Comparison of ENCODE assay signal across 11 cellular contexts in genomic region chr1:179017383-179018326, GRCh38. TPM values are rescaled to one million over a fixed set of nuclear protein-coding genes. Genes with fewer than 3 reads are reported as not detected.
DNase-seq lines count a peak whose midpoint lies in the region; ATAC-seq and TF ChIP-seq lines count a peak whose summit lies in the region.
"Had no signal": no experiment of that assay in that cellular context is flagged by ENCODE, and none has a peak within 500 bp of the region (broad histone marks: within the 10 kb centered on the region; RNA-seq: fewer than 3 reads in every experiment).

No MANE protein-coding gene starts in this region.

- CTCF ChIA-PET in Calu3 (lab: Charles Lee) = interaction anchor here (0.8 to 1.9 kb wide), 6 partner anchors 10 to 481 kb away, joined by 4 to 8 read pairs (median 6); no protein-coding TSS in a partner anchor

- no peak overlapping the region for H3K4me3 Mint-ChIP-seq in Calu3 (ENCODE audit: low read depth, unreplicated experiment)
- H3K4me3 Mint-ChIP-seq in T-helper 2 cell treated with Interferon-gamma antibody and Interleukin-4, amounts not matched to agents 5 μg/mL and 100 μg/mL, for 36 hours = no peak overlapping the region
- H3K4me3 Mint-ChIP-seq: immature natural killer cell had no signal

- intact Hi-C loops in mucosa of descending colon (cut with DNase I, micrococcal nuclease) (no loop called here), Calu3 (cut with micrococcal nuclease; ENCODE audit: unreplicated experiment) (no loop called here)

- no peaks in the 10 kb centered on the region for H3K36me3 ChIP-seq in ACC112 (ENCODE audit: insufficient read depth, low read length)
- no peaks in the 10 kb centered on the region for H3K36me3 ChIP-seq in MG63
- H3K36me3 ChIP-seq in mucosa of descending colon (ENCODE audit: low read depth) = no peaks in the 10 kb centered on the region

- H3K79me2 ChIP-seq in ACC112 (ENCODE audit: control insufficient read depth, insufficient read depth, low read length, unreplicated experiment) = no peaks in the 10 kb centered on the region

- H3K9me3 ChIP-seq in MG63 (no peaks in the 10 kb centered on the region), mucosa of descending colon (no peaks in the 10 kb centered on the region)

- H3K36me3 Mint-ChIP-seq in Calu3 (ENCODE audit: insufficient read depth, unreplicated experiment) = no peaks in the 10 kb centered on the region
- no peaks in the 10 kb centered on the region for H3K36me3 Mint-ChIP-seq in T-helper 2 cell treated with Interferon-gamma antibody and Interleukin-4, amounts not matched to agents 5 μg/mL and 100 μg/mL, for 36 hours (ENCODE audit: low read depth)
- H3K36me3 Mint-ChIP-seq: immature natural killer cell had no signal

- H3K27ac ChIP-seq in ACC112 (ENCODE audit: low read depth, low read length) (peak overlapping the region; percentile 12; the same call in 1 of the 2 replicates), caudate nucleus (ENCODE audit: low read depth, low read length) (peak overlapping the region; percentile 63)

- no peaks in the 10 kb centered on the region for H3K27me3 ChIP-seq in ACC112 (ENCODE audit: insufficient read depth, low read length)
- no peaks in the 10 kb centered on the region for H3K27me3 ChIP-seq in MG63

- peaks cover 26% of the 10 kb centered on the region for H3K4me1 Mint-ChIP-seq in Calu3 (ENCODE audit: low read depth, unreplicated experiment)
- peaks cover 5% of the 10 kb centered on the region for H3K4me1 Mint-ChIP-seq in T-helper 2 cell treated with Interferon-gamma antibody and Interleukin-4, amounts not matched to agents 5 μg/mL and 100 μg/mL, for 36 hours (ENCODE audit: low read depth)

- H3K9me3 Mint-ChIP-seq in Calu3 (ENCODE audit: low read depth, unreplicated experiment) = peaks cover 2% of the 10 kb centered on the region
- H3K9me3 Mint-ChIP-seq in T-helper 2 cell treated with Interferon-gamma antibody and Interleukin-4, amounts not matched to agents 5 μg/mL and 100 μg/mL, for 36 hours = no peaks in the 10 kb centered on the region
- H3K9me3 Mint-ChIP-seq: immature natural killer cell had no signal

- H3K4me1 ChIP-seq in ACC112 (ENCODE audit: control insufficient read depth, insufficient read depth, low read length, unreplicated experiment) (peaks cover 26% of the 10 kb centered on the region), mucosa of descending colon (ENCODE audit: low read depth) (peaks cover 22% of the 10 kb centered on the region)

- BruUV-seq in Calu3 (replicated peaks; lab: Mats Ljungman, UMichigan) = no TSS peak

- no peaks in the 10 kb centered on the region for H3K27me3 Mint-ChIP-seq in Calu3 (ENCODE audit: unreplicated experiment)
- peaks cover 14% of the 10 kb centered on the region for H3K27me3 Mint-ChIP-seq in T-helper 2 cell treated with Interferon-gamma antibody and Interleukin-4, amounts not matched to agents 5 μg/mL and 100 μg/mL, for 36 hours (ENCODE audit: low read depth)

- no peak overlapping the region for H3K27ac Mint-ChIP-seq in Calu3 (ENCODE audit: unreplicated experiment)
- H3K27ac Mint-ChIP-seq in T-helper 2 cell treated with Interferon-gamma antibody and Interleukin-4, amounts not matched to agents 5 μg/mL and 100 μg/mL, for 36 hours = no peak overlapping the region
- H3K27ac Mint-ChIP-seq: immature natural killer cell had no signal

- peak overlapping the region; percentile 46 for H3K4me3 ChIP-seq in ACC112 (ENCODE audit: low read depth, low read length)
- H3K4me3 ChIP-seq in MG63 = no peak overlapping the region
- H3K4me3 ChIP-seq in mucosa of descending colon = no peak overlapping the region

- DNase-seq in MG63 (peak; percentile 36), caudate nucleus (lab: John Stamatoyannopoulos, UW) (no peak), mucosa of descending colon (peak in 1 of 3 donors; percentile 53), anterior cingulate cortex (lab: John Stamatoyannopoulos, UW) (no peak), Calu3 (no peak), NCI-H2081 (lab: John Stamatoyannopoulos, UW) (no peak)
- DNase-seq in T-helper 2 cell treated with Interferon-gamma antibody and Interleukin-4, amounts not matched to agents 5 μg/mL and 100 μg/mL, for 36 hours (ENCODE audit: low spot score) = no peak
- DNase-seq: cerebellar nuclear complex, immature natural killer cell, NCI-H1694 had no signal

- ATAC-seq in mucosa of descending colon = peak; percentile 85

- no peak for TF ChIP-seq CTCF in mucosa of descending colon (IDR thresholded peaks at IDR 0.05)
- no peak for TF ChIP-seq CTCF in Calu3 (IDR thresholded peaks at IDR 0.05; ENCODE audit: unreplicated experiment)

- H2AFZ ChIP-seq in ACC112 (ENCODE audit: low read length, unreplicated experiment) = peak overlapping the region; percentile 8

RNA-seq across cellular contexts. Expression of gene FAM20B, which starts 8.0 kb away (rescaled TPM):
- total RNA-seq in MG63 (2014; rRNA removed; shearing (Covaris generic); ENCODE audit: low replicate concordance) = 29.6 and 33.2 TPM in 2 replicates
- total RNA-seq in mucosa of descending colon = 10 to 100 TPM; 28.6 to 86.8 (median 36.5) TPM
- 57.9 and 66.6 TPM in 2 replicates for total RNA-seq in Calu3 (2022)
